In the genomic region with DNA sequence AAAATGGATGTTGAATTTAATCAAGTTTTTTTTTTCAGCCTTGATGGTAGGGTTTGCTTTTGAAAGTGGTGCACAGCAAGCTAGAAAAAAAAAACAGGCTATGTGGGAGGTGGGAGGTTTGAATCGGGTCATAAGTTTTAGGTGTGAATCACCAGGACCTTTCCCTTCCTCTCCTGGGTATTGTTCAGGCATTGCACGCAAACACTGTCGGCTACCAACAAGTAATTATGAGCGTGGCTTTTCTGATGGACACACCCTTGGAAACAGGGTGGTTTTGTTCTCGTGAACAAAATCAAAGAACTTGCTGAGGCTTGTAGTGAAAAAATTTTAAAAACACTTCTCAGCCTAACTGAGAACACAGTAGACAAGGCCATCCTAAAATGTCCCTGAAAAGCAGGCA, we compare ENCODE assay signal across 1 cellular context.
TF ChIP-seq lines count a peak whose summit lies in the region.

No MANE protein-coding gene starts in this region.

TF ChIP-seq in H1, 55 proteins besides CTCF, POLR2A, EP300 and RAD21:
- no peak for TF ChIP-seq KDM1A (IDR thresholded peaks at IDR 0.05; ENCODE audit: borderline replicate concordance, low read length)
- no peak for TF ChIP-seq MAFK (IDR thresholded peaks at IDR 0.05; ENCODE audit: low read depth, low read length)
- TF ChIP-seq SP2 (IDR thresholded peaks at IDR 0.05; ENCODE audit: low read length) = no peak
- no peak for TF ChIP-seq CBX8 (IDR thresholded peaks at IDR 0.05; ENCODE audit: borderline replicate concordance, low read depth, low read length)
- TF ChIP-seq, protein P1, sequence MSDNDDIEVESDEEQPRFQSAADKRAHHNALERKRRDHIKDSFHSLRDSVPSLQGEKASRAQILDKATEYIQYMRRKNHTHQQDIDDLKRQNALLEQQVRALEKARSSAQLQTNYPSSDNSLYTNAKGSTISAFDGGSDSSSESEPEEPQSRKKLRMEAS (IDR thresholded peaks at IDR 0.05) = no peak
- no peak for TF ChIP-seq RXRA (IDR thresholded peaks at IDR 0.05; ENCODE audit: insufficient read depth, low read depth, low read length)
- no peak for TF ChIP-seq CEBPB (IDR thresholded peaks at IDR 0.05; ENCODE audit: low read depth, low read length)
- no peak for TF ChIP-seq BCL11A (IDR thresholded peaks at IDR 0.05; ENCODE audit: low read depth in 2 of 2, low read length in 2 of 2)
- TF ChIP-seq CHD2 (IDR thresholded peaks at IDR 0.05; ENCODE audit: low read length) = no peak
- TF ChIP-seq RNF2 (IDR thresholded peaks at IDR 0.05; ENCODE audit: borderline replicate concordance, low read depth, low read length, missing control alignments, poor library complexity, severe bottlenecking) = no peak
- no peak for TF ChIP-seq PHF8 (conservative IDR thresholded peaks at IDR 0.05; ENCODE audit: low read depth, low read length)
- TF ChIP-seq, protein P2, sequence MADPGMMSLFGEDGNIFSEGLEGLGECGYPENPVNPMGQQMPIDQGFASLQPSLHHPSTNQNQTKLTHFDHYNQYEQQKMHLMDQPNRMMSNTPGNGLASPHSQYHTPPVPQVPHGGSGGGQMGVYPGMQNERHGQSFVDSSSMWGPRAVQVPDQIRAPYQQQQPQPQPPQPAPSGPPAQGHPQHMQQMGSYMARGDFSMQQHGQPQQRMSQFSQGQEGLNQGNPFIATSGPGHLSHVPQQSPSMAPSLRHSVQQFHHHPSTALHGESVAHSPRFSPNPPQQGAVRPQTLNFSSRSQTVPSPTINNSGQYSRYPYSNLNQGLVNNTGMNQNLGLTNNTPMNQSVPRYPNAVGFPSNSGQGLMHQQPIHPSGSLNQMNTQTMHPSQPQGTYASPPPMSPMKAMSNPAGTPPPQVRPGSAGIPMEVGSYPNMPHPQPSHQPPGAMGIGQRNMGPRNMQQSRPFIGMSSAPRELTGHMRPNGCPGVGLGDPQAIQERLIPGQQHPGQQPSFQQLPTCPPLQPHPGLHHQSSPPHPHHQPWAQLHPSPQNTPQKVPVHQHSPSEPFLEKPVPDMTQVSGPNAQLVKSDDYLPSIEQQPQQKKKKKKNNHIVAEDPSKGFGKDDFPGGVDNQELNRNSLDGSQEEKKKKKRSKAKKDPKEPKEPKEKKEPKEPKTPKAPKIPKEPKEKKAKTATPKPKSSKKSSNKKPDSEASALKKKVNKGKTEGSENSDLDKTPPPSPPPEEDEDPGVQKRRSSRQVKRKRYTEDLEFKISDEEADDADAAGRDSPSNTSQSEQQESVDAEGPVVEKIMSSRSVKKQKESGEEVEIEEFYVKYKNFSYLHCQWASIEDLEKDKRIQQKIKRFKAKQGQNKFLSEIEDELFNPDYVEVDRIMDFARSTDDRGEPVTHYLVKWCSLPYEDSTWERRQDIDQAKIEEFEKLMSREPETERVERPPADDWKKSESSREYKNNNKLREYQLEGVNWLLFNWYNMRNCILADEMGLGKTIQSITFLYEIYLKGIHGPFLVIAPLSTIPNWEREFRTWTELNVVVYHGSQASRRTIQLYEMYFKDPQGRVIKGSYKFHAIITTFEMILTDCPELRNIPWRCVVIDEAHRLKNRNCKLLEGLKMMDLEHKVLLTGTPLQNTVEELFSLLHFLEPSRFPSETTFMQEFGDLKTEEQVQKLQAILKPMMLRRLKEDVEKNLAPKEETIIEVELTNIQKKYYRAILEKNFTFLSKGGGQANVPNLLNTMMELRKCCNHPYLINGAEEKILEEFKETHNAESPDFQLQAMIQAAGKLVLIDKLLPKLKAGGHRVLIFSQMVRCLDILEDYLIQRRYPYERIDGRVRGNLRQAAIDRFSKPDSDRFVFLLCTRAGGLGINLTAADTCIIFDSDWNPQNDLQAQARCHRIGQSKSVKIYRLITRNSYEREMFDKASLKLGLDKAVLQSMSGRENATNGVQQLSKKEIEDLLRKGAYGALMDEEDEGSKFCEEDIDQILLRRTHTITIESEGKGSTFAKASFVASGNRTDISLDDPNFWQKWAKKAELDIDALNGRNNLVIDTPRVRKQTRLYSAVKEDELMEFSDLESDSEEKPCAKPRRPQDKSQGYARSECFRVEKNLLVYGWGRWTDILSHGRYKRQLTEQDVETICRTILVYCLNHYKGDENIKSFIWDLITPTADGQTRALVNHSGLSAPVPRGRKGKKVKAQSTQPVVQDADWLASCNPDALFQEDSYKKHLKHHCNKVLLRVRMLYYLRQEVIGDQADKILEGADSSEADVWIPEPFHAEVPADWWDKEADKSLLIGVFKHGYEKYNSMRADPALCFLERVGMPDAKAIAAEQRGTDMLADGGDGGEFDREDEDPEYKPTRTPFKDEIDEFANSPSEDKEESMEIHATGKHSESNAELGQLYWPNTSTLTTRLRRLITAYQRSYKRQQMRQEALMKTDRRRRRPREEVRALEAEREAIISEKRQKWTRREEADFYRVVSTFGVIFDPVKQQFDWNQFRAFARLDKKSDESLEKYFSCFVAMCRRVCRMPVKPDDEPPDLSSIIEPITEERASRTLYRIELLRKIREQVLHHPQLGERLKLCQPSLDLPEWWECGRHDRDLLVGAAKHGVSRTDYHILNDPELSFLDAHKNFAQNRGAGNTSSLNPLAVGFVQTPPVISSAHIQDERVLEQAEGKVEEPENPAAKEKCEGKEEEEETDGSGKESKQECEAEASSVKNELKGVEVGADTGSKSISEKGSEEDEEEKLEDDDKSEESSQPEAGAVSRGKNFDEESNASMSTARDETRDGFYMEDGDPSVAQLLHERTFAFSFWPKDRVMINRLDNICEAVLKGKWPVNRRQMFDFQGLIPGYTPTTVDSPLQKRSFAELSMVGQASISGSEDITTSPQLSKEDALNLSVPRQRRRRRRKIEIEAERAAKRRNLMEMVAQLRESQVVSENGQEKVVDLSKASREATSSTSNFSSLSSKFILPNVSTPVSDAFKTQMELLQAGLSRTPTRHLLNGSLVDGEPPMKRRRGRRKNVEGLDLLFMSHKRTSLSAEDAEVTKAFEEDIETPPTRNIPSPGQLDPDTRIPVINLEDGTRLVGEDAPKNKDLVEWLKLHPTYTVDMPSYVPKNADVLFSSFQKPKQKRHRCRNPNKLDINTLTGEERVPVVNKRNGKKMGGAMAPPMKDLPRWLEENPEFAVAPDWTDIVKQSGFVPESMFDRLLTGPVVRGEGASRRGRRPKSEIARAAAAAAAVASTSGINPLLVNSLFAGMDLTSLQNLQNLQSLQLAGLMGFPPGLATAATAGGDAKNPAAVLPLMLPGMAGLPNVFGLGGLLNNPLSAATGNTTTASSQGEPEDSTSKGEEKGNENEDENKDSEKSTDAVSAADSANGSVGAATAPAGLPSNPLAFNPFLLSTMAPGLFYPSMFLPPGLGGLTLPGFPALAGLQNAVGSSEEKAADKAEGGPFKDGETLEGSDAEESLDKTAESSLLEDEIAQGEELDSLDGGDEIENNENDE (IDR thresholded peaks at IDR 0.05; ENCODE audit: insufficient replicate concordance, low read length) = no peak
- TF ChIP-seq CBX5 (IDR thresholded peaks at IDR 0.05; ENCODE audit: low read depth, low read length) = no peak
- no peak for TF ChIP-seq JUND (IDR thresholded peaks at IDR 0.05; ENCODE audit: low read length)
- no peak for TF ChIP-seq BRCA1 (IDR thresholded peaks at IDR 0.05; ENCODE audit: low read depth, low read length)
- TF ChIP-seq ASH2L (IDR thresholded peaks at IDR 0.05; ENCODE audit: low read length) = no peak
- TF ChIP-seq YY1 (IDR thresholded peaks at IDR 0.05; ENCODE audit: low read depth, low read length) = no peak
